ENCODE assay signal across 1 cellular context in the genomic region with DNA sequence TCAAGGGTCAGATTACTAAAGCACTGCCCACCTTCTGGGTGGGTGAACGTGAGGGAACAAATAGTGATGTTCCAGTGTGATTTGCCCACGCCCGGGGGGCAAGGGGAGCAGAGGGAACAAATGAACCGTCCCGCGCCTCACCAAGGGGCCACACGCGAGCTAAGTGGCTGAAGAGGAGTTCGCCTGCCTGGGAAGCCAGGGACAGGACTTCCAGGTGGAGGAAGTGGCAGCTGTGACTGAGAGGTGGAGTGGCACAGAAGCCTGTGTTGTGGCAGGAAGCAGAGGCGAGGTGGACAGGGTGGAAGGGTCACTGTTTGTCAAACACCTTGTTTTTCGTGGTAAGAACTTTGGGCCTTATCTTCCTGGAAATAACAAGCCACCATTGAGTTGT.
TF ChIP-seq lines count a peak whose summit lies in the region.

No MANE protein-coding gene starts in this region.

TF ChIP-seq in WTC11, 78 proteins besides CTCF, POLR2A, EP300 and RAD21 (continued from another document):
- TF ChIP-seq, protein P1, sequence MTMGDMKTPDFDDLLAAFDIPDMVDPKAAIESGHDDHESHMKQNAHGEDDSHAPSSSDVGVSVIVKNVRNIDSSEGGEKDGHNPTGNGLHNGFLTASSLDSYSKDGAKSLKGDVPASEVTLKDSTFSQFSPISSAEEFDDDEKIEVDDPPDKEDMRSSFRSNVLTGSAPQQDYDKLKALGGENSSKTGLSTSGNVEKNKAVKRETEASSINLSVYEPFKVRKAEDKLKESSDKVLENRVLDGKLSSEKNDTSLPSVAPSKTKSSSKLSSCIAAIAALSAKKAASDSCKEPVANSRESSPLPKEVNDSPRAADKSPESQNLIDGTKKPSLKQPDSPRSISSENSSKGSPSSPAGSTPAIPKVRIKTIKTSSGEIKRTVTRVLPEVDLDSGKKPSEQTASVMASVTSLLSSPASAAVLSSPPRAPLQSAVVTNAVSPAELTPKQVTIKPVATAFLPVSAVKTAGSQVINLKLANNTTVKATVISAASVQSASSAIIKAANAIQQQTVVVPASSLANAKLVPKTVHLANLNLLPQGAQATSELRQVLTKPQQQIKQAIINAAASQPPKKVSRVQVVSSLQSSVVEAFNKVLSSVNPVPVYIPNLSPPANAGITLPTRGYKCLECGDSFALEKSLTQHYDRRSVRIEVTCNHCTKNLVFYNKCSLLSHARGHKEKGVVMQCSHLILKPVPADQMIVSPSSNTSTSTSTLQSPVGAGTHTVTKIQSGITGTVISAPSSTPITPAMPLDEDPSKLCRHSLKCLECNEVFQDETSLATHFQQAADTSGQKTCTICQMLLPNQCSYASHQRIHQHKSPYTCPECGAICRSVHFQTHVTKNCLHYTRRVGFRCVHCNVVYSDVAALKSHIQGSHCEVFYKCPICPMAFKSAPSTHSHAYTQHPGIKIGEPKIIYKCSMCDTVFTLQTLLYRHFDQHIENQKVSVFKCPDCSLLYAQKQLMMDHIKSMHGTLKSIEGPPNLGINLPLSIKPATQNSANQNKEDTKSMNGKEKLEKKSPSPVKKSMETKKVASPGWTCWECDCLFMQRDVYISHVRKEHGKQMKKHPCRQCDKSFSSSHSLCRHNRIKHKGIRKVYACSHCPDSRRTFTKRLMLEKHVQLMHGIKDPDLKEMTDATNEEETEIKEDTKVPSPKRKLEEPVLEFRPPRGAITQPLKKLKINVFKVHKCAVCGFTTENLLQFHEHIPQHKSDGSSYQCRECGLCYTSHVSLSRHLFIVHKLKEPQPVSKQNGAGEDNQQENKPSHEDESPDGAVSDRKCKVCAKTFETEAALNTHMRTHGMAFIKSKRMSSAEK (CRISPR knock-in tag; IDR thresholded peaks at IDR 0.05; ENCODE audit: borderline replicate concordance): no peak
- TF ChIP-seq, protein P2, sequence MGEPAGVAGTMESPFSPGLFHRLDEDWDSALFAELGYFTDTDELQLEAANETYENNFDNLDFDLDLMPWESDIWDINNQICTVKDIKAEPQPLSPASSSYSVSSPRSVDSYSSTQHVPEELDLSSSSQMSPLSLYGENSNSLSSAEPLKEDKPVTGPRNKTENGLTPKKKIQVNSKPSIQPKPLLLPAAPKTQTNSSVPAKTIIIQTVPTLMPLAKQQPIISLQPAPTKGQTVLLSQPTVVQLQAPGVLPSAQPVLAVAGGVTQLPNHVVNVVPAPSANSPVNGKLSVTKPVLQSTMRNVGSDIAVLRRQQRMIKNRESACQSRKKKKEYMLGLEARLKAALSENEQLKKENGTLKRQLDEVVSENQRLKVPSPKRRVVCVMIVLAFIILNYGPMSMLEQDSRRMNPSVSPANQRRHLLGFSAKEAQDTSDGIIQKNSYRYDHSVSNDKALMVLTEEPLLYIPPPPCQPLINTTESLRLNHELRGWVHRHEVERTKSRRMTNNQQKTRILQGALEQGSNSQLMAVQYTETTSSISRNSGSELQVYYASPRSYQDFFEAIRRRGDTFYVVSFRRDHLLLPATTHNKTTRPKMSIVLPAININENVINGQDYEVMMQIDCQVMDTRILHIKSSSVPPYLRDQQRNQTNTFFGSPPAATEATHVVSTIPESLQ (CRISPR knock-in tag; IDR thresholded peaks at IDR 0.05): no peak
- TF ChIP-seq ZNF423 (CRISPR knock-in tag; IDR thresholded peaks at IDR 0.05) (no peak), RELA (CRISPR knock-in tag; IDR thresholded peaks at IDR 0.05; ENCODE audit: borderline replicate concordance) (no peak), FOXK1 (CRISPR knock-in tag; IDR thresholded peaks at IDR 0.05) (no peak)
- TF ChIP-seq, protein P3, sequence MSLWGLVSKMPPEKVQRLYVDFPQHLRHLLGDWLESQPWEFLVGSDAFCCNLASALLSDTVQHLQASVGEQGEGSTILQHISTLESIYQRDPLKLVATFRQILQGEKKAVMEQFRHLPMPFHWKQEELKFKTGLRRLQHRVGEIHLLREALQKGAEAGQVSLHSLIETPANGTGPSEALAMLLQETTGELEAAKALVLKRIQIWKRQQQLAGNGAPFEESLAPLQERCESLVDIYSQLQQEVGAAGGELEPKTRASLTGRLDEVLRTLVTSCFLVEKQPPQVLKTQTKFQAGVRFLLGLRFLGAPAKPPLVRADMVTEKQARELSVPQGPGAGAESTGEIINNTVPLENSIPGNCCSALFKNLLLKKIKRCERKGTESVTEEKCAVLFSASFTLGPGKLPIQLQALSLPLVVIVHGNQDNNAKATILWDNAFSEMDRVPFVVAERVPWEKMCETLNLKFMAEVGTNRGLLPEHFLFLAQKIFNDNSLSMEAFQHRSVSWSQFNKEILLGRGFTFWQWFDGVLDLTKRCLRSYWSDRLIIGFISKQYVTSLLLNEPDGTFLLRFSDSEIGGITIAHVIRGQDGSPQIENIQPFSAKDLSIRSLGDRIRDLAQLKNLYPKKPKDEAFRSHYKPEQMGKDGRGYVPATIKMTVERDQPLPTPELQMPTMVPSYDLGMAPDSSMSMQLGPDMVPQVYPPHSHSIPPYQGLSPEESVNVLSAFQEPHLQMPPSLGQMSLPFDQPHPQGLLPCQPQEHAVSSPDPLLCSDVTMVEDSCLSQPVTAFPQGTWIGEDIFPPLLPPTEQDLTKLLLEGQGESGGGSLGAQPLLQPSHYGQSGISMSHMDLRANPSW (CRISPR knock-in tag; conservative IDR thresholded peaks at IDR 0.05; ENCODE audit: low read depth): no peak
- TF ChIP-seq, protein P4, sequence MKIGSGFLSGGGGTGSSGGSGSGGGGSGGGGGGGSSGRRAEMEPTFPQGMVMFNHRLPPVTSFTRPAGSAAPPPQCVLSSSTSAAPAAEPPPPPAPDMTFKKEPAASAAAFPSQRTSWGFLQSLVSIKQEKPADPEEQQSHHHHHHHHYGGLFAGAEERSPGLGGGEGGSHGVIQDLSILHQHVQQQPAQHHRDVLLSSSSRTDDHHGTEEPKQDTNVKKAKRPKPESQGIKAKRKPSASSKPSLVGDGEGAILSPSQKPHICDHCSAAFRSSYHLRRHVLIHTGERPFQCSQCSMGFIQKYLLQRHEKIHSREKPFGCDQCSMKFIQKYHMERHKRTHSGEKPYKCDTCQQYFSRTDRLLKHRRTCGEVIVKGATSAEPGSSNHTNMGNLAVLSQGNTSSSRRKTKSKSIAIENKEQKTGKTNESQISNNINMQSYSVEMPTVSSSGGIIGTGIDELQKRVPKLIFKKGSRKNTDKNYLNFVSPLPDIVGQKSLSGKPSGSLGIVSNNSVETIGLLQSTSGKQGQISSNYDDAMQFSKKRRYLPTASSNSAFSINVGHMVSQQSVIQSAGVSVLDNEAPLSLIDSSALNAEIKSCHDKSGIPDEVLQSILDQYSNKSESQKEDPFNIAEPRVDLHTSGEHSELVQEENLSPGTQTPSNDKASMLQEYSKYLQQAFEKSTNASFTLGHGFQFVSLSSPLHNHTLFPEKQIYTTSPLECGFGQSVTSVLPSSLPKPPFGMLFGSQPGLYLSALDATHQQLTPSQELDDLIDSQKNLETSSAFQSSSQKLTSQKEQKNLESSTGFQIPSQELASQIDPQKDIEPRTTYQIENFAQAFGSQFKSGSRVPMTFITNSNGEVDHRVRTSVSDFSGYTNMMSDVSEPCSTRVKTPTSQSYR (CRISPR knock-in tag; IDR thresholded peaks at IDR 0.05): no peak
